In the genomic region with DNA sequence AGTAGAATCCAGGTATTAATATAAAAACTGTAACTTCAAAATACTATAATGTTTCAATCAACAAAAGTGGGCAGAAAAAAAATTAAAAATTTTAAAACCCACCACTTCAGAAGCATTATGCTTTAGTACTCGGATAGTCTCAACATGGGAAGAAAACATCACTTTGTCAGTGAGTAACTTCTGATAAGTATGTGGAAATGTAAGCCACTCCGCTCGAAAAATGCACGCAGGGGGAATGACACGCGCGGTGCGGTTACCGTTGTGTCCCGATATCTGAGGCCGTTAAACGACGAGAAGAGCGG, we compare ENCODE assay signal across 8 cellular contexts. TPM values are rescaled to one million over a fixed set of nuclear protein-coding genes. Genes with fewer than 3 reads are reported as not detected.
DNase-seq lines count a peak whose midpoint lies in the region; ATAC-seq, FAIRE-seq and TF ChIP-seq lines count a peak whose summit lies in the region.

No MANE protein-coding gene starts in this region.

- FAIRE-seq in H54 (lab: Jason Lieb, UNC) (peak; percentile 30), small intestine (lab: Jason Lieb, UNC) (no peak), RCC 7860 (lab: Jason Lieb, UNC) (no peak)

- H2AFZ ChIP-seq in hepatocyte: peak overlapping the region; percentile 99

- intact Hi-C loops in activated CD4-positive, alpha-beta memory T cell treated with anti-CD3 and anti-CD28 coated beads for 36 hours (cut with micrococcal nuclease): loop anchor here (1.0 to 10.0 kb wide), 6 partner anchors 8 to 1865 kb away; partner anchors contain the start of genes NKIRAS1, NR1D2, OXSM and RPL15
- intact Hi-C loops in left colon (cut with DNase I, micrococcal nuclease): loop anchor here in 1 of 2 donors (5.0 kb wide), 1 partner anchor 120 kb away; the partner anchor contains the start of gene TOP2B

- ATAC-seq in left colon: no peak

- H3K36me3 ChIP-seq in hepatocyte (replicated peaks; ENCODE audit: insufficient read depth, low read depth) (no peaks in the 10 kb centered on the region), small intestine (ENCODE audit: control insufficient read depth in 2 of 2, insufficient read depth in 2 of 2, low read length in 2 of 2) (no peaks in the 10 kb centered on the region)

- H3K27me3 ChIP-seq in hepatocyte (no peaks in the 10 kb centered on the region), small intestine (ENCODE audit: control insufficient read depth in 2 of 2, insufficient read depth in 2 of 2, low read length in 2 of 2) (no peaks in the 10 kb centered on the region)

- H3K27ac Mint-ChIP-seq in activated CD4-positive, alpha-beta memory T cell treated with anti-CD3 and anti-CD28 coated beads for 36 hours: peak overlapping the region; percentile 83

- DNase-seq in H54 (ENCODE audit: insufficient read length, low spot score) (no peak), hepatocyte (ENCODE audit: low spot score) (no peak), small intestine (no peak), RCC 7860 (ENCODE audit: low spot score) (no peak), NCI-H2171 (lab: John Stamatoyannopoulos, UW) (no peak), left colon (no peak), NCI-H774 (lab: John Stamatoyannopoulos, UW) (no peak)
- DNase-seq in activated CD4-positive, alpha-beta memory T cell treated with anti-CD3 and anti-CD28 coated beads for 36 hours: no peak

- H3K79me2 ChIP-seq in hepatocyte: peaks cover 36% of the 10 kb centered on the region

- WGBS in hepatocyte (ENCODE audit: low lambda C conversion rate, missing lambda C conversion rate): 2% methylated on average over 14 of the region's 14 CpGs
- WGBS in small intestine, 3 donors: 0 to 1% (median 0%) methylated on average over 14 of the region's 14 CpGs

- peaks cover 6% of the 10 kb centered on the region for H4K20me1 ChIP-seq in hepatocyte (ENCODE audit: insufficient read depth, poor library complexity, severe bottlenecking)

- H3K36me3 Mint-ChIP-seq in activated CD4-positive, alpha-beta memory T cell treated with anti-CD3 and anti-CD28 coated beads for 36 hours: peaks cover 13% of the 10 kb centered on the region

- H3K9me2 ChIP-seq in hepatocyte (replicated peaks; ENCODE audit: insufficient read depth): no peaks in the 10 kb centered on the region

- no peak for TF ChIP-seq CTCF in hepatocyte (IDR thresholded peaks at IDR 0.05; ENCODE audit: poor library complexity)

- CTCF ChIA-PET in activated CD4-positive, alpha-beta memory T cell treated with anti-CD3 and anti-CD28 coated beads for 36 hours (lab: Charles Lee): interaction anchor here (1.0 to 1.3 kb wide), 2 partner anchors 74 to 134 kb away, joined by 4 read pairs; no protein-coding TSS in a partner anchor

- peaks cover 48% of the 10 kb centered on the region for H3K4me1 Mint-ChIP-seq in activated CD4-positive, alpha-beta memory T cell treated with anti-CD3 and anti-CD28 coated beads for 36 hours (ENCODE audit: low read depth)

- H3K27ac ChIP-seq in hepatocyte: peak overlapping the region; percentile 89
- peak overlapping the region; percentile 77 to 96 for H3K27ac ChIP-seq in small intestine (ENCODE audit: low read depth in 1 of 2, low read length in 1 of 2)

- no peak for TF ChIP-seq POLR2A in H54 (IDR thresholded peaks at IDR 0.05; ENCODE audit: low read depth, low read length)

- H3K4me3 ChIP-seq in hepatocyte (peak overlapping the region; percentile 100), small intestine (ENCODE audit: low read depth in 1 of 2, low read length in 2 of 2) (peak overlapping the region; percentile 75 to 91)

- no peaks in the 10 kb centered on the region for H3K9me3 Mint-ChIP-seq in activated CD4-positive, alpha-beta memory T cell treated with anti-CD3 and anti-CD28 coated beads for 36 hours

- H3K27me3 Mint-ChIP-seq in activated CD4-positive, alpha-beta memory T cell treated with anti-CD3 and anti-CD28 coated beads for 36 hours: no peaks in the 10 kb centered on the region

- POLR2A ChIA-PET in activated CD4-positive, alpha-beta memory T cell treated with anti-CD3 and anti-CD28 coated beads for 36 hours (lab: Charles Lee): interaction anchor here (1.1 to 1.3 kb wide), 2 partner anchors 16 to 119 kb away, joined by 3 to 8 read pairs; no protein-coding TSS in a partner anchor

- peak overlapping the region; percentile 86 for H3K4me2 ChIP-seq in hepatocyte

- H3K9me3 ChIP-seq in hepatocyte (ENCODE audit: low read depth) (no peaks in the 10 kb centered on the region), small intestine (ENCODE audit: control insufficient read depth, low read depth) (no peaks in the 10 kb centered on the region)

- peak overlapping the region; percentile 87 for H3K4me3 Mint-ChIP-seq in activated CD4-positive, alpha-beta memory T cell treated with anti-CD3 and anti-CD28 coated beads for 36 hours

- peaks cover 23% of the 10 kb centered on the region for H3K4me1 ChIP-seq in hepatocyte (ENCODE audit: insufficient read depth)
- H3K4me1 ChIP-seq in small intestine (ENCODE audit: control insufficient read depth in 2 of 2, insufficient read depth in 1 of 2, low read depth in 1 of 2, low read length in 1 of 2): peaks cover 3 to 11% of the 10 kb centered on the region in 2 donors

RNA-seq across cellular contexts. Expression of gene NGLY1, which starts 0.7 kb away (rescaled TPM):
- total RNA-seq in activated CD4-positive, alpha-beta memory T cell treated with anti-CD3 and anti-CD28 coated beads for 36 hours: 10 to 100 TPM; 51.5 to 56.7 TPM
- 34.7 TPM in 2 replicates for total RNA-seq in hepatocyte
- 32.7 and 34.7 TPM in 2 replicates for polyA plus RNA-seq in hepatocyte
- 10 to 100 TPM; 22.0 to 40.5 (median 34.9) TPM for polyA plus RNA-seq in small intestine
- total RNA-seq in left colon: 10 to 100 TPM; 42.2 to 45.0 TPM

RNA-seq across cellular contexts. Expression of gene OXSM, which starts 7.3 kb away (rescaled TPM):
- 10 to 100 TPM; 15.1 to 16.1 TPM for total RNA-seq in activated CD4-positive, alpha-beta memory T cell treated with anti-CD3 and anti-CD28 coated beads for 36 hours
- 7.9 and 8.8 TPM in 2 replicates for total RNA-seq in hepatocyte
- polyA plus RNA-seq in hepatocyte: 6.5 and 8.3 TPM in 2 replicates
- 10 to 100 TPM; 14.7 to 25.1 (median 19.7) TPM for polyA plus RNA-seq in small intestine
- 10 to 100 TPM; 14.4 to 16.1 TPM for total RNA-seq in left colon
